ENCODE assay signal across 33 cellular contexts in the genomic region with DNA sequence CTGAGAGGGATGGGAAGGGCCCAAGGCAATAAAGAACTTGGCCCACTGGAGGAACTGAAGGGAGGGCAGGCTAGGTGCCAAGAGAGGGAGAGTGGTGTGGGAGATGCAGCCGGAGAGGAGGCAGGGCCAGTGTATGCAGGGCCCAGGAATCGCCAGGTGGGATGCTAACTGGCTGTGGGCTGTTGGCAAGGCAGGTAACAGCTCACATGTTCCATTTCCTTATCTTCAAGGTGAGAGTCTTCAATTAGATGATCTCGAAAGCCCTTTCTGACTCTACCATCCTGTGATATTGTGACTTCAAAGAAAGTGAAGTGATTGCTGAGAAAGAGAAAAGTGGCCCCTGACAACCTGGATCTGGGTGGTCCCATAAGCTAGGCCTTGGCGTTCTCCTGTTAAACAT. TPM values are rescaled to one million over a fixed set of nuclear protein-coding genes. Genes with fewer than 3 reads are reported as not detected.
DNase-seq lines count a peak whose midpoint lies in the region; ATAC-seq and TF ChIP-seq lines count a peak whose summit lies in the region.
"Had no signal": no experiment of that assay in that cellular context is flagged by ENCODE, and none has a peak within 500 bp of the region (broad histone marks: within the 10 kb centered on the region; RNA-seq: fewer than 3 reads in every experiment).

No MANE protein-coding gene starts in this region.

- H3K9me3 Mint-ChIP-seq in activated CD4-positive, alpha-beta T cell treated with anti-CD3 and anti-CD28 coated beads for 36 hours (ENCODE audit: low read depth), result no peaks in the 10 kb centered on the region
- H3K9me3 Mint-ChIP-seq in stimulated activated memory B cell treated with anti-CD40 and anti-IgM and Interleukin-4, amounts not matched to agents 10 μg/mL and 1 μg/mL and 100 μg/mL, for 72 hours, result no peaks in the 10 kb centered on the region
- H3K9me3 Mint-ChIP-seq: activated naive CD4-positive, alpha-beta T cell treated with anti-CD3 and anti-CD28 coated beads, Interleukin-2, amount 50 U/mL, for 24 hours; activated T-helper 1 cell treated with anti-CD3 and anti-CD28 coated beads, Interleukin-12 subunit alpha, Interleukin-12 subunit beta, Interleukin-2, Interleukin-4 antibody, amounts not matched to agents 30 ng/mL and 10 ng/mL and 1 ng/mL, durations not matched to agents 14 hours and 24 hours and 36 hours; type B pancreatic cell had no signal

- CTCF ChIA-PET in activated CD4-positive, alpha-beta T cell treated with anti-CD3 and anti-CD28 coated beads for 36 hours (lab: Charles Lee), result no interaction called here

- TF ChIP-seq CTCF in mucosa of descending colon (IDR thresholded peaks at IDR 0.05), result no peak

- H3K4me3 ChIP-seq in mucosa of descending colon, result no peak overlapping the region
- H3K4me3 ChIP-seq: hepatocyte, prostate gland, right lobe of liver had no signal

- H3K4me1 ChIP-seq in mucosa of descending colon (ENCODE audit: low read depth), result no peaks in the 10 kb centered on the region
- H3K4me1 ChIP-seq: prostate gland, right lobe of liver had no signal

- intact Hi-C loops in activated CD4-positive, alpha-beta T cell treated with anti-CD3 and anti-CD28 coated beads for 36 hours (cut with DNase I, micrococcal nuclease), result no loop called here
- intact Hi-C loops in mucosa of descending colon (cut with DNase I, micrococcal nuclease), result no loop called here

- no peak overlapping the region for H3K4me3 Mint-ChIP-seq in activated CD4-positive, alpha-beta T cell treated with anti-CD3 and anti-CD28 coated beads for 36 hours
- peak overlapping the region; percentile 73 for H3K4me3 Mint-ChIP-seq in T-helper 17 cell
- no peak overlapping the region for H3K4me3 Mint-ChIP-seq in stimulated activated memory B cell treated with anti-CD40 and anti-IgM and Interleukin-4, amounts not matched to agents 10 μg/mL and 1 μg/mL and 100 μg/mL, for 72 hours
- H3K4me3 Mint-ChIP-seq: activated naive CD4-positive, alpha-beta T cell treated with anti-CD3 and anti-CD28 coated beads, Interleukin-2, amount 50 U/mL, for 24 hours; type B pancreatic cell had no signal

- H3K27me3 Mint-ChIP-seq in activated CD4-positive, alpha-beta T cell treated with anti-CD3 and anti-CD28 coated beads for 36 hours, result peaks cover 9% of the 10 kb centered on the region
- peaks cover 11% of the 10 kb centered on the region for H3K27me3 Mint-ChIP-seq in T-helper 17 cell
- no peaks in the 10 kb centered on the region for H3K27me3 Mint-ChIP-seq in stimulated activated memory B cell treated with anti-CD40 and anti-IgM and Interleukin-4, amounts not matched to agents 10 μg/mL and 1 μg/mL and 100 μg/mL, for 72 hours

- ATAC-seq in activated CD4-positive, alpha-beta T cell treated with anti-CD3 and anti-CD28 coated beads for 36 hours, result peak; percentile 54
- ATAC-seq in GM18868 (IDR thresholded peaks at IDR 0.05; ENCODE audit: unreplicated experiment), result peak; percentile 1
- no peak for ATAC-seq in T-helper 17 cell
- ATAC-seq in stimulated activated memory B cell treated with anti-CD40 and anti-IgM and Interleukin-4, amounts not matched to agents 10 μg/mL and 1 μg/mL and 100 μg/mL, for 72 hours, result no peak
- ATAC-seq in mucosa of descending colon, result no peak
- ATAC-seq: Panc1, SK-N-SH treated with all-trans-retinoic acid at 6 μM for 48 hours had no signal

- DNase-seq in activated CD4-positive, alpha-beta T cell treated with anti-CD3 and anti-CD28 coated beads for 36 hours, result peak; percentile 22
- DNase-seq in activated CD4-positive, alpha-beta T cell treated with anti-CD3 and anti-CD28 coated beads, Interleukin-2, amount 50 U/mL, for 4 hours, result no peak
- no peak for DNase-seq in T-helper 17 cell
- DNase-seq in EL, result no peak
- no peak for DNase-seq in NCI-H1694 (lab: John Stamatoyannopoulos, UW)
- DNase-seq in mucosa of descending colon, result no peak
- DNase-seq: activated CD4-positive, alpha-beta T cell treated with anti-CD3 and anti-CD28 coated beads for 4 hours; aorta; CD4-positive, alpha-beta memory T cell; DND-41; effector CD8-positive, alpha-beta T cell; kidney glomerular epithelial cell; MM.1S; NCI-H1436; NCI-H2107; NCI-H345; NCI-H69; nucleus accumbens; right lobe of liver; Right ventricle myocardium superior; stimulated activated CD4-positive, alpha-beta T cell treated with anti-CD3 and anti-CD28 coated beads, Interleukin-4, amount 100 ng/mL, for 1 hour had no signal

- H3K9me3 ChIP-seq in T-helper 17 cell (ENCODE audit: control insufficient read depth, low read length, poor library complexity, severe bottlenecking) (no peaks in the 10 kb centered on the region), mucosa of descending colon (no peaks in the 10 kb centered on the region)
- H3K9me3 ChIP-seq: prostate gland, right lobe of liver had no signal

- peaks cover 25% of the 10 kb centered on the region for H3K4me1 Mint-ChIP-seq in activated CD4-positive, alpha-beta T cell treated with anti-CD3 and anti-CD28 coated beads for 36 hours
- peaks cover 33% of the 10 kb centered on the region for H3K4me1 Mint-ChIP-seq in T-helper 17 cell
- peaks cover 36% of the 10 kb centered on the region for H3K4me1 Mint-ChIP-seq in stimulated activated memory B cell treated with anti-CD40 and anti-IgM and Interleukin-4, amounts not matched to agents 10 μg/mL and 1 μg/mL and 100 μg/mL, for 72 hours

- no peaks in the 10 kb centered on the region for H3K36me3 Mint-ChIP-seq in activated CD4-positive, alpha-beta T cell treated with anti-CD3 and anti-CD28 coated beads for 36 hours (ENCODE audit: low read depth)
- no peaks in the 10 kb centered on the region for H3K36me3 Mint-ChIP-seq in T-helper 17 cell (ENCODE audit: low read depth)
- no peaks in the 10 kb centered on the region for H3K36me3 Mint-ChIP-seq in stimulated activated memory B cell treated with anti-CD40 and anti-IgM and Interleukin-4, amounts not matched to agents 10 μg/mL and 1 μg/mL and 100 μg/mL, for 72 hours
- H3K36me3 Mint-ChIP-seq: activated naive CD4-positive, alpha-beta T cell treated with anti-CD3 and anti-CD28 coated beads, Interleukin-2, amount 50 U/mL, for 24 hours; CD4-positive, alpha-beta memory T cell; type B pancreatic cell had no signal

- no peaks in the 10 kb centered on the region for H3K36me3 ChIP-seq in mucosa of descending colon (ENCODE audit: low read depth)
- H3K36me3 ChIP-seq: prostate gland, right lobe of liver had no signal

- POLR2A ChIA-PET in activated CD4-positive, alpha-beta T cell treated with anti-CD3 and anti-CD28 coated beads for 36 hours (lab: Charles Lee), result no interaction called here

- H3K27ac Mint-ChIP-seq in activated CD4-positive, alpha-beta T cell treated with anti-CD3 and anti-CD28 coated beads for 36 hours, result no peak overlapping the region
- peak overlapping the region; percentile 81 for H3K27ac Mint-ChIP-seq in T-helper 17 cell
- H3K27ac Mint-ChIP-seq in stimulated activated memory B cell treated with anti-CD40 and anti-IgM and Interleukin-4, amounts not matched to agents 10 μg/mL and 1 μg/mL and 100 μg/mL, for 72 hours, result peak overlapping the region; percentile 70
- H3K27ac Mint-ChIP-seq: activated naive CD4-positive, alpha-beta T cell treated with anti-CD3 and anti-CD28 coated beads, Interleukin-2, amount 50 U/mL, for 24 hours; type B pancreatic cell had no signal

RNA-seq across cellular contexts. Expression of a gene that starts 49.0 kb away (rescaled TPM):
- total RNA-seq in activated CD4-positive, alpha-beta T cell treated with anti-CD3 and anti-CD28 coated beads for 36 hours, result under 1 TPM; 0.05 TPM
- total RNA-seq in T-helper 17 cell (1 to 10 TPM in 1 of 2 donors, under 1 TPM in 1; 0.10 to 1.3 TPM), mucosa of descending colon (1 to 10 TPM in 1 of 3 donors, under 1 TPM in 2; 0.32 to 1.2 (median 0.36) TPM)
- total RNA-seq: A172; activated T-helper 1 cell treated with anti-CD3 and anti-CD28 coated beads, Interleukin-12 subunit alpha, Interleukin-12 subunit beta, Interleukin-2, Interleukin-4 antibody, amounts not matched to agents 30 ng/mL and 10 ng/mL and 1 ng/mL, durations not matched to agents 14 hours and 24 hours and 36 hours; aorta; bronchial epithelial cell; lower leg skin; Right ventricle myocardium superior had no signal

Comparison
In these comparisons a context has a peak if more than half of its experiments do, and no peak if none do; other contexts are left out.
1. ATAC-seq: peak in activated CD4-positive, alpha-beta T cell treated with anti-CD3 and anti-CD28 coated beads for 36 hours (single experiment) and GM18868 (single experiment); none in T-helper 17 cell (single experiment), stimulated activated memory B cell treated with anti-CD40 and anti-IgM and Interleukin-4, amounts not matched to agents 10 μg/mL and 1 μg/mL and 100 μg/mL, for 72 hours (single experiment) and mucosa of descending colon (single experiment).